Comparison of ENCODE assay signal across 17 cellular contexts in genomic region chr12:27859648-27860047, GRCh38.
"Had no signal": no experiment of that assay in that cellular context is flagged by ENCODE, and none has a peak within 500 bp of the region (broad histone marks: within the 10 kb centered on the region; RNA-seq: fewer than 3 reads in every experiment).

No MANE protein-coding gene starts in this region.

- H3K9me3 ChIP-seq: esophagus muscularis mucosa, tibial artery, uterus had no signal

- H3K27me3 Mint-ChIP-seq: progenitor cell of endocrine pancreas had no signal

- H3K27ac Mint-ChIP-seq: activated CD8-positive, alpha-beta memory T cell treated with anti-CD3 and anti-CD28 coated beads, Interleukin-2, amount 10 ng/mL, durations not matched to agents 7 days and 5 days; activated naive CD8-positive, alpha-beta T cell; activated T-cell treated with anti-CD3 and anti-CD28 coated beads, Interleukin-2, amount 50 U/mL, for 24 hours; natural killer cell treated with Interleukin-12 subunit alpha and Interleukin-12 subunit beta and Interleukin-15 and Interleukin-18, amount 100 ng/mL, for 72 hours; progenitor cell of endocrine pancreas had no signal

- H3K4me3 Mint-ChIP-seq: activated CD8-positive, alpha-beta memory T cell treated with anti-CD3 and anti-CD28 coated beads, Interleukin-2, amount 10 ng/mL, durations not matched to agents 7 days and 5 days; activated naive CD8-positive, alpha-beta T cell; activated T-cell treated with anti-CD3 and anti-CD28 coated beads, Interleukin-2, amount 50 U/mL, for 24 hours; natural killer cell treated with Interleukin-12 subunit alpha and Interleukin-12 subunit beta and Interleukin-15 and Interleukin-18, amount 100 ng/mL, for 72 hours had no signal

- H3K4me3 ChIP-seq: esophagus muscularis mucosa, heart left ventricle, tibial artery, uterus had no signal

- H3K9me3 Mint-ChIP-seq: activated T-cell treated with anti-CD3 and anti-CD28 coated beads, Interleukin-2, amount 50 U/mL, for 24 hours had no signal

- H3K36me3 Mint-ChIP-seq: activated CD8-positive, alpha-beta memory T cell treated with anti-CD3 and anti-CD28 coated beads, Interleukin-2, amount 10 ng/mL, durations not matched to agents 7 days and 5 days; activated naive CD8-positive, alpha-beta T cell; natural killer cell treated with Interleukin-12 subunit alpha and Interleukin-12 subunit beta and Interleukin-15 and Interleukin-18, amount 100 ng/mL, for 72 hours had no signal

- H3K27ac ChIP-seq: esophagus muscularis mucosa, heart left ventricle, tibial artery, uterus had no signal

- H3K4me1 ChIP-seq: esophagus muscularis mucosa, tibial artery, uterus had no signal

- DNase-seq: activated CD4-positive, alpha-beta T cell treated with anti-CD3 and anti-CD28 coated beads for 1 hour; activated CD4-positive, alpha-beta T cell treated with anti-CD3 and anti-CD28 coated beads, Interleukin-2, amount 50 U/mL, for 48 hours; activated CD8-positive, alpha-beta memory T cell treated with anti-CD3 and anti-CD28 coated beads, Interleukin-2, amount 10 ng/mL, durations not matched to agents 7 days and 5 days; activated effector memory CD4-positive, alpha-beta T cell treated with Interleukin-2 at 50 U/mL for 16 hours; activated T-cell treated with anti-CD3 and anti-CD28 coated beads, Interleukin-2, amount 50 U/mL, for 24 hours; foreskin fibroblast; heart left ventricle; mammary epithelial cell; nucleus accumbens; right cardiac atrium; small intestine; tibial artery; uterus had no signal

- H3K27me3 ChIP-seq: esophagus muscularis mucosa, heart left ventricle, tibial artery, uterus had no signal

- H3K36me3 ChIP-seq: esophagus muscularis mucosa, heart left ventricle, tibial artery, uterus had no signal

- ATAC-seq: activated CD8-positive, alpha-beta memory T cell treated with anti-CD3 and anti-CD28 coated beads, Interleukin-2, amount 10 ng/mL, durations not matched to agents 7 days and 5 days; heart left ventricle; natural killer cell treated with Interleukin-12 subunit alpha and Interleukin-12 subunit beta and Interleukin-15 and Interleukin-18, amount 100 ng/mL, for 72 hours; right cardiac atrium had no signal
